In the genomic region with DNA sequence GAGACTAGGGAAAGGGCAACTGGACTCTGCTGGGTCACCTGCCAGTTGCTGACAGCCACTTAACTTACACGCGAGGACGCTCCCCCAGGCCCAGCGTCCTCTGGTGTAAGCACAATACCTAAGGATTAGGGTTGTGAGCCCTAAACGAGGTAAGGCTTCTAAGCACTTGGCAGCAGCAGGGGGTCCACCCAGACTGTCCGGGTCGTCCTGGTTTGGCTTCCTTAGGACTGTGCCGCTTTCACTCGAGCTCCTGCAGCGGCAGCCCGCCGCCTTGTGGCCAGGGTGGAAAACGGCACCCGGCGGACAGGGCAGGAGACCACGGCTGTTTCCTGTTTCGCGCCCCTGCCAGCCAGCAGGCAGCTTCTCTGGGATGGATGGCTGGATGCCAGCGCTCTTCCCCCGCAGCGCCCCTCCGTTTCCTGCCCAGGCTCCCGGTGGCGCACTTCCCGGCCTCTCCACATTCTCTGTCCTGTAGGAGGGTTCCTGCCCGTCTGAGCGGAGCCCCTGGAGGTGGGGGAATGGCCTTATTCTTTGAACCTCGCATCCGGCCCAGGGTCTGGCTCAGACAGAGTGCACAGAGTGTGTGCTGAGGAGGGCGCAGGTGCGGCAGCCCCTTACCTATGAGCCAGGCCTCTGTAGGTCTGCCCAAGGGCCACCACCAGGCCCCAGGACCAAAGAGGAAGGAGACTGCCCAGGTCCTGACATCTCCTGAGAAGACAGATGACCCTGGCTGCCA, we compare ENCODE assay signal across 7 cellular contexts. TPM values are rescaled to one million over a fixed set of nuclear protein-coding genes. Genes with fewer than 3 reads are reported as not detected.
DNase-seq lines count a peak whose midpoint lies in the region; ATAC-seq and TF ChIP-seq lines count a peak whose summit lies in the region.

No MANE protein-coding gene starts in this region.

- TF ChIP-seq POLR2A in suprapubic skin (IDR thresholded peaks at IDR 0.05): no peak

- H3K4me3 ChIP-seq in PC-3 (ENCODE audit: low read length): peak overlapping the region; percentile 60
- H3K4me3 ChIP-seq in fibroblast of lung (replicated peaks in 1 of 4; ENCODE audit: control extremely low read depth in 1 of 4, insufficient read depth in 1 of 4, low read depth in 3 of 4, low read length in 4 of 4): peak overlapping the region in 3 of 4 experiments; percentile 1 to 40 (median 18)
- H3K4me3 ChIP-seq in suprapubic skin: peak overlapping the region; percentile 58

- TF ChIP-seq CTCF in GM12874 (IDR thresholded peaks at IDR 0.05; ENCODE audit: insufficient read depth, low read depth, low read length) (peak; percentile 98), PC-3 (conservative IDR thresholded peaks at IDR 0.05; ENCODE audit: low read depth, low read length) (peak; percentile 94), fibroblast of lung (conservative IDR thresholded peaks at IDR 0.05 in 1 of 2, IDR thresholded peaks at IDR 0.05 in 1 of 2; ENCODE audit: low read depth in 1 of 2, low read length in 2 of 2) (peak; percentile 81 to 84), nephron (IDR thresholded peaks at IDR 0.05; ENCODE audit: unreplicated experiment in 3 of 3) (peak; percentile 72 to 80 (median 74)), suprapubic skin (IDR thresholded peaks at IDR 0.05) (peak; percentile 73 to 94)

- TF ChIP-seq EP300 in suprapubic skin (IDR thresholded peaks at IDR 0.05): no peak

- no peaks in the 10 kb centered on the region for H3K9me2 ChIP-seq in PC-3 (replicated peaks; ENCODE audit: low read length)

- no peaks in the 10 kb centered on the region for H3F3A ChIP-seq in PC-3 (ENCODE audit: low read length, unreplicated experiment)

- H3K9me3 Mint-ChIP-seq in activated T-cell treated with anti-CD3 and anti-CD28 coated beads, Interleukin-2, amount 50 U/mL, for 72 hours: no peaks in the 10 kb centered on the region
- H3K9me3 Mint-ChIP-seq in nephron: peaks cover 2% of the 10 kb centered on the region

- H3K36me3 Mint-ChIP-seq in activated T-cell treated with anti-CD3 and anti-CD28 coated beads, Interleukin-2, amount 50 U/mL, for 72 hours (ENCODE audit: insufficient read depth in 2 of 2): peaks cover 0 to 2% of the 10 kb centered on the region in 2 donors
- no peaks in the 10 kb centered on the region for H3K36me3 Mint-ChIP-seq in nephron (ENCODE audit: low read depth)

- peaks cover 28% of the 10 kb centered on the region for H3K4me1 Mint-ChIP-seq in activated T-cell treated with anti-CD3 and anti-CD28 coated beads, Interleukin-2, amount 50 U/mL, for 72 hours (ENCODE audit: low read depth)
- peaks cover 12% of the 10 kb centered on the region for H3K4me1 Mint-ChIP-seq in nephron

- no peak overlapping the region for H3K27ac ChIP-seq in PC-3 (ENCODE audit: low read length)
- H3K27ac ChIP-seq in fibroblast of lung (ENCODE audit: insufficient read depth, low read length): no peak overlapping the region
- no peak overlapping the region for H3K27ac ChIP-seq in suprapubic skin

- no peaks in the 10 kb centered on the region for H3K36me3 ChIP-seq in PC-3 (ENCODE audit: low read depth, low read length)
- no peaks in the 10 kb centered on the region for H3K36me3 ChIP-seq in fibroblast of lung (ENCODE audit: control insufficient read depth, insufficient read depth, low read length)
- no peaks in the 10 kb centered on the region for H3K36me3 ChIP-seq in suprapubic skin

- H3K79me2 ChIP-seq in PC-3 (ENCODE audit: low read length) (no peaks in the 10 kb centered on the region), fibroblast of lung (ENCODE audit: control insufficient read depth, insufficient read depth, low read length) (no peaks in the 10 kb centered on the region)

- intact Hi-C loops in PC-3 (cut with micrococcal nuclease): loop anchor here (1.0 to 5.0 kb wide), 2 partner anchors 29 to 46 kb away; partner anchors contain the start of gene AMZ2

- DNase-seq in HuH-7.5 (ENCODE audit: low spot score): peak; percentile 84
- DNase-seq in PC-3: peak; percentile 83
- peak; percentile 82 to 87 for DNase-seq in activated T-cell treated with anti-CD3 and anti-CD28 coated beads, Interleukin-2, amount 50 U/mL, for 72 hours
- DNase-seq in fibroblast of lung (ENCODE audit: low read depth in 2 of 2): peak; percentile 57 to 62
- peak; percentile 83 to 89 for DNase-seq in suprapubic skin (ENCODE audit: low spot score in 2 of 2)

- H3K27me3 ChIP-seq in PC-3 (ENCODE audit: low read length) (peaks cover 45% of the 10 kb centered on the region), fibroblast of lung (ENCODE audit: control insufficient read depth, insufficient read depth, low read length) (peaks cover 37% of the 10 kb centered on the region), suprapubic skin (peaks cover 48% of the 10 kb centered on the region)

- no TSS peak for BruUV-seq in PC-3 (replicated peaks; lab: Mats Ljungman, UMichigan)

- H3K9ac ChIP-seq in PC-3 (ENCODE audit: low read length) (no peak overlapping the region), fibroblast of lung (ENCODE audit: insufficient read depth, low read length) (no peak overlapping the region)

- peaks cover 18% of the 10 kb centered on the region for H3K27me3 Mint-ChIP-seq in activated T-cell treated with anti-CD3 and anti-CD28 coated beads, Interleukin-2, amount 50 U/mL, for 72 hours (ENCODE audit: low read depth)
- H3K27me3 Mint-ChIP-seq in nephron (ENCODE audit: low read depth): peaks cover 88% of the 10 kb centered on the region

- ATAC-seq in PC-3: peak; percentile 54
- peak; percentile 49 to 52 for ATAC-seq in activated T-cell treated with anti-CD3 and anti-CD28 coated beads, Interleukin-2, amount 50 U/mL, for 72 hours (replicated peaks in 1 of 2)

- H3K27ac Mint-ChIP-seq in activated T-cell treated with anti-CD3 and anti-CD28 coated beads, Interleukin-2, amount 50 U/mL, for 72 hours: peak overlapping the region; percentile 77
- no peak overlapping the region for H3K27ac Mint-ChIP-seq in nephron

- POLR2A ChIA-PET in PC-3 (lab: Charles Lee; ENCODE audit: unreplicated experiment): interaction anchor here (0.6 kb wide), 1 partner anchor 235 kb away, joined by 3 read pairs; no protein-coding TSS in a partner anchor

- H3K4me1 ChIP-seq in PC-3 (ENCODE audit: insufficient read depth, low read length) (peaks cover 35% of the 10 kb centered on the region), fibroblast of lung (ENCODE audit: control insufficient read depth, extremely low read depth, insufficient read depth, low read length) (no peaks in the 10 kb centered on the region), suprapubic skin (peaks cover 59% of the 10 kb centered on the region)

- H3K4me2 ChIP-seq in PC-3 (ENCODE audit: low read length): peak overlapping the region; percentile 86
- peak overlapping the region; percentile 53 for H3K4me2 ChIP-seq in fibroblast of lung (ENCODE audit: extremely low read depth, insufficient read depth, low read length)

- WGBS in suprapubic skin: 22% methylated on average over 6 of the region's 31 CpGs

- CTCF ChIA-PET in PC-3 (lab: Charles Lee): interaction anchor here (0.6 to 1.3 kb wide), 4 partner anchors 13 to 143 kb away, joined by 3 to 9 read pairs (median 4); no protein-coding TSS in a partner anchor

- H2AFZ ChIP-seq in PC-3 (ENCODE audit: low read length) (peak overlapping the region; percentile 79), fibroblast of lung (ENCODE audit: low read length) (peak overlapping the region; percentile 6)

- H3K9me3 ChIP-seq in PC-3 (ENCODE audit: low read length) (no peaks in the 10 kb centered on the region), fibroblast of lung (ENCODE audit: control insufficient read depth, insufficient read depth, low read depth, low read length) (no peaks in the 10 kb centered on the region), suprapubic skin (no peaks in the 10 kb centered on the region)

- no peaks in the 10 kb centered on the region for H4K20me1 ChIP-seq in PC-3 (ENCODE audit: low read length)
- no peaks in the 10 kb centered on the region for H4K20me1 ChIP-seq in fibroblast of lung (ENCODE audit: control insufficient read depth, extremely low read depth, insufficient read depth, low read length)

- peak overlapping the region; percentile 85 to 93 for H3K4me3 Mint-ChIP-seq in activated T-cell treated with anti-CD3 and anti-CD28 coated beads, Interleukin-2, amount 50 U/mL, for 72 hours
- H3K4me3 Mint-ChIP-seq in nephron: peak overlapping the region; percentile 48 to 69 (median 49)

RNA-seq across cellular contexts. Expression of gene AMZ2, which starts 47.0 kb away (rescaled TPM):
- total RNA-seq in PC-3 (2014; rRNA removed) (81.1 and 88.5 TPM in 2 replicates), fibroblast of lung (83.2 and 119 TPM in 2 replicates), suprapubic skin (10 to 100 TPM; 35.8 to 47.1 (median 41.5) TPM)
- total RNA-seq in activated T-cell treated with anti-CD3 and anti-CD28 coated beads, Interleukin-2, amount 50 U/mL, for 72 hours: 100 to 1,000 TPM; 185 to 224 TPM
- 85.9 and 105 TPM in 2 replicates for polyA plus RNA-seq in fibroblast of lung
- 78.9 and 103 TPM in 2 replicates for polyA plus RNA-seq in fibroblast of lung (2012)
- polyA minus RNA-seq in fibroblast of lung (ENCODE audit: low replicate concordance): 19.7 and 36.8 TPM in 2 replicates
